Comparison of ENCODE assay signal across 16 cellular contexts in the genomic region with DNA sequence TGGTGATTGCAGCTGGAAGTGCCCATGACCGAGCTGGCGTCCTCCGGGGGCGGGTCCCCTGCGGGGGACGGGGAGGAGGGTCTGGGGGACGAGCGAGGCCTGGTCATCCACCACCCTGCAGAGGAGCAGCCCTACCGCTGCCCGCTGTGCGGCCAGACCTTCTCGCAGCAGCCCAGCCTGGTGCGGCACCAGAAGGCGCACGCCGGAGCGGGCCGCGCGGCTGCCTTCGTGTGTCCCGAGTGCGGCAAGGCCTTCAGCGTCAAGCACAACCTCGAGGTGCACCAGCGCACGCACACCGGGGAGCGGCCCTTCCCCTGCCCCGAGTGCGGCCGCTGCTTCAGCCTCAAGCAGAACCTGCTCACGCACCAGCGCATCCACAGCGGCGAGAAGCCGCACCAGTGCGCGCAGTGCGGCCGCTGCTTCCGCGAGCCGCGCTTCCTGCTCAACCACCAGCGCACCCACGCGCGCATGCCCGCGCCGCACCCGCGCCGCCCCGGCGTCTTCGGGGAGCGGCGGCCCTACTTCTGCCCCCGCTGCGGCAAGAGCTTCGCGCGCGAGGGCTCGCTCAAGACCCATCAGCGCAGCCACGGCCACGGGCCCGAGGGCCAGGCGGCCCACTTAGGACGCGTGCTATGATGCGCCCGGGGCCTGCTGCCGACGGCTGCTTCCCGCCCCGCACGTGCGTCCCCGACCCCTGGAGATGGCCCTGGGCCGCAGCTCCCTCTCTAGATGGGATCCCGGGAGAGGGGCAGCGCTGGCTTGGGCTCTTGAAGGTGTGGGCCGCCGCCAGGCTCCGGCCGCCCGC. TPM values are rescaled to one million over a fixed set of nuclear protein-coding genes. Genes with fewer than 3 reads are reported as not detected.
DNase-seq lines count a peak whose midpoint lies in the region; ATAC-seq, FAIRE-seq and TF ChIP-seq lines count a peak whose summit lies in the region.
"Had no signal": no experiment of that assay in that cellular context is flagged by ENCODE, and none has a peak within 500 bp of the region (broad histone marks: within the 10 kb centered on the region; RNA-seq: fewer than 3 reads in every experiment).

No MANE protein-coding gene starts in this region.

- H3K36me3 Mint-ChIP-seq in natural killer cell treated with Interleukin-12 subunit alpha and Interleukin-12 subunit beta and Interleukin-15 and Interleukin-18, amount 100 ng/mL, for 72 hours: peaks cover 5% of the 10 kb centered on the region
- H3K36me3 Mint-ChIP-seq in natural killer cell: no peaks in the 10 kb centered on the region
- H3K36me3 Mint-ChIP-seq in mesothelial cell of epicardium: peaks cover 7% of the 10 kb centered on the region

- TF ChIP-seq POLR2A in GM12892 (IDR thresholded peaks at IDR 0.05; ENCODE audit: low read depth, low read length): no peak

- no peak for FAIRE-seq in GM12892 (lab: Jason Lieb, UNC)
- FAIRE-seq: islet of Langerhans had no signal

- H3K4me3 ChIP-seq in colonic mucosa: no peak overlapping the region
- H3K4me3 ChIP-seq in osteoblast (ENCODE audit: insufficient read depth, low read length): no peak overlapping the region
- H3K4me3 ChIP-seq: mucosa of descending colon, ovary, smooth muscle cell had no signal

- H2AFZ ChIP-seq in osteoblast (ENCODE audit: low read length): no peak overlapping the region
- H2AFZ ChIP-seq: GM23338 had no signal

- H3K36me3 ChIP-seq in colonic mucosa: no peaks in the 10 kb centered on the region
- no peaks in the 10 kb centered on the region for H3K36me3 ChIP-seq in osteoblast (ENCODE audit: insufficient read depth, low read length)
- H3K36me3 ChIP-seq: ovary had no signal

- no peaks in the 10 kb centered on the region for H3K27me3 Mint-ChIP-seq in natural killer cell treated with Interleukin-12 subunit alpha and Interleukin-12 subunit beta and Interleukin-15 and Interleukin-18, amount 100 ng/mL, for 72 hours
- H3K27me3 Mint-ChIP-seq in natural killer cell (ENCODE audit: low read depth in 2 of 2): no peaks in the 10 kb centered on the region
- H3K27me3 Mint-ChIP-seq in mesothelial cell of epicardium (ENCODE audit: low read depth): no peaks in the 10 kb centered on the region

- H3K27me3 ChIP-seq in colonic mucosa (no peaks in the 10 kb centered on the region), osteoblast (ENCODE audit: insufficient read depth, low read length) (no peaks in the 10 kb centered on the region)
- H3K27me3 ChIP-seq: ovary had no signal

- TF ChIP-seq CTCF in natural killer cell (IDR thresholded peaks at IDR 0.05) (no peak), colonic mucosa (IDR thresholded peaks at IDR 0.05) (no peak), osteoblast (IDR thresholded peaks at IDR 0.05; ENCODE audit: extremely low read depth, low read depth, low read length) (no peak), mesothelial cell of epicardium (IDR thresholded peaks at IDR 0.05; ENCODE audit: unreplicated experiment) (no peak)

- H3K9ac ChIP-seq in colonic mucosa (ENCODE audit: low read depth in 2 of 2, low read length in 2 of 2): peak overlapping the region in 1 of 2 donors; percentile 95

- H3K27ac Mint-ChIP-seq in natural killer cell treated with Interleukin-12 subunit alpha and Interleukin-12 subunit beta and Interleukin-15 and Interleukin-18, amount 100 ng/mL, for 72 hours: peak overlapping the region in 1 of 2 donors; percentile 86
- H3K27ac Mint-ChIP-seq in natural killer cell: peak overlapping the region in 1 of 2 donors; percentile 91
- no peak overlapping the region for H3K27ac Mint-ChIP-seq in mesothelial cell of epicardium

- H3K27ac ChIP-seq in colonic mucosa: peak overlapping the region; percentile 97
- H3K27ac ChIP-seq in osteoblast (ENCODE audit: low read depth, low read length): no peak overlapping the region

- peak; percentile 59 for DNase-seq in natural killer cell treated with Interleukin-12 subunit alpha and Interleukin-12 subunit beta and Interleukin-15 and Interleukin-18, amount 100 ng/mL, for 72 hours (ENCODE audit: low spot score)
- DNase-seq in natural killer cell (no peak), colonic mucosa (no peak), osteoblast (ENCODE audit: insufficient read length, low spot score, missing footprints) (peak; percentile 53), GM12892 (ENCODE audit: insufficient read length) (no peak), kidney glomerular epithelial cell (lab: John Stamatoyannopoulos, UW) (no peak), mesothelial cell of epicardium (ENCODE audit: low spot score in 2 of 2, unreplicated experiment in 2 of 2) (no peak)
- DNase-seq: activated CD4-positive, alpha-beta T cell treated with anti-CD3 and anti-CD28 coated beads for 1 hour; dermis blood vessel endothelial cell; ovary had no signal

- intact Hi-C loops in natural killer cell (cut with micrococcal nuclease) (no loop called here), colonic mucosa (cut with DNase I) (no loop called here)

- no peaks in the 10 kb centered on the region for H3K9me3 Mint-ChIP-seq in natural killer cell treated with Interleukin-12 subunit alpha and Interleukin-12 subunit beta and Interleukin-15 and Interleukin-18, amount 100 ng/mL, for 72 hours
- H3K9me3 Mint-ChIP-seq in natural killer cell: no peaks in the 10 kb centered on the region
- H3K9me3 Mint-ChIP-seq in mesothelial cell of epicardium: no peaks in the 10 kb centered on the region
- H3K9me3 Mint-ChIP-seq: GM23338 had no signal

- H4K20me1 ChIP-seq in osteoblast (ENCODE audit: insufficient read depth, low read length): no peaks in the 10 kb centered on the region

- peaks cover 27 to 29% of the 10 kb centered on the region in 2 donors for H3K4me1 Mint-ChIP-seq in natural killer cell treated with Interleukin-12 subunit alpha and Interleukin-12 subunit beta and Interleukin-15 and Interleukin-18, amount 100 ng/mL, for 72 hours (ENCODE audit: low read depth in 2 of 2)
- H3K4me1 Mint-ChIP-seq in natural killer cell: peaks cover 34 to 37% of the 10 kb centered on the region in 2 donors
- H3K4me1 Mint-ChIP-seq in mesothelial cell of epicardium: peaks cover 33% of the 10 kb centered on the region

- ATAC-seq in natural killer cell treated with Interleukin-12 subunit alpha and Interleukin-12 subunit beta and Interleukin-15 and Interleukin-18, amount 100 ng/mL, for 72 hours: no peak
- ATAC-seq in natural killer cell (no peak), HG03159 (IDR thresholded peaks at IDR 0.05; ENCODE audit: unreplicated experiment) (no peak)
- ATAC-seq: GM23338 had no signal

- no peak overlapping the region for H3K4me2 ChIP-seq in osteoblast (ENCODE audit: insufficient read depth, low read length)
- H3K4me2 ChIP-seq: smooth muscle cell had no signal

- H3K4me3 Mint-ChIP-seq in natural killer cell treated with Interleukin-12 subunit alpha and Interleukin-12 subunit beta and Interleukin-15 and Interleukin-18, amount 100 ng/mL, for 72 hours: no peak overlapping the region
- H3K4me3 Mint-ChIP-seq in natural killer cell (no peak overlapping the region), mesothelial cell of epicardium (no peak overlapping the region)

- H3K4me1 ChIP-seq in colonic mucosa (peaks cover 17% of the 10 kb centered on the region), osteoblast (ENCODE audit: insufficient read depth, low read length) (peaks cover 17% of the 10 kb centered on the region)

- H3K9me3 ChIP-seq in colonic mucosa: no peaks in the 10 kb centered on the region
- H3K9me3 ChIP-seq in osteoblast (ENCODE audit: low read depth, low read length): no peaks in the 10 kb centered on the region
- H3K9me3 ChIP-seq: mucosa of descending colon, ovary had no signal

- no peaks in the 10 kb centered on the region for H3K79me2 ChIP-seq in osteoblast (ENCODE audit: insufficient read depth, low read length)

RNA-seq across cellular contexts. Expression of gene ZNF775, which starts 28.7 kb away (rescaled TPM):
- total RNA-seq in natural killer cell treated with Interleukin-12 subunit alpha and Interleukin-12 subunit beta and Interleukin-15 and Interleukin-18, amount 100 ng/mL, for 72 hours: 1 to 10 TPM; 4.0 to 5.1 TPM
- total RNA-seq in natural killer cell (1 to 10 TPM; 1.3 to 2.7 (median 1.6) TPM), colonic mucosa (10 to 100 TPM; 11.0 to 11.3 TPM), osteoblast (5.0 and 6.2 TPM in 2 replicates), mesothelial cell of epicardium (13.3 to 14.9 TPM (median 14.8 TPM) in 3 replicates)
- 4.2 TPM for polyA plus RNA-seq in GM12892 (2012; ENCODE audit: missing spikeins)

RNA-seq across cellular contexts. Expression of gene REPIN1, which starts 39.2 kb away (rescaled TPM):
- 10 to 100 TPM; 53.9 to 84.2 TPM for total RNA-seq in natural killer cell treated with Interleukin-12 subunit alpha and Interleukin-12 subunit beta and Interleukin-15 and Interleukin-18, amount 100 ng/mL, for 72 hours
- total RNA-seq in natural killer cell (10 to 100 TPM; 58.9 to 79.4 (median 76.5) TPM), colonic mucosa (100 to 1,000 TPM; 189 to 304 TPM), osteoblast (53.6 and 57.5 TPM in 2 replicates), mesothelial cell of epicardium (147 to 149 TPM (median 148 TPM) in 3 replicates)
- polyA plus RNA-seq in GM12892 (2012; ENCODE audit: missing spikeins): 46.6 TPM

RNA-seq across cellular contexts. Expression of gene GIMAP8, which starts 42.6 kb away (rescaled TPM):
- 10 to 100 TPM; 10.2 to 13.7 TPM for total RNA-seq in natural killer cell treated with Interleukin-12 subunit alpha and Interleukin-12 subunit beta and Interleukin-15 and Interleukin-18, amount 100 ng/mL, for 72 hours
- 10 to 100 TPM in 1 of 3 donors, 1 to 10 TPM in 2; 6.7 to 17.7 (median 8.4) TPM for total RNA-seq in natural killer cell
- total RNA-seq in colonic mucosa: 1 to 10 TPM; 3.4 to 4.5 TPM
- not detected in 2 replicates for total RNA-seq in osteoblast
- polyA plus RNA-seq in GM12892 (2012; ENCODE audit: missing spikeins): 5.4 TPM
- total RNA-seq in mesothelial cell of epicardium: not detected in 3 replicates
- total RNA-seq: GM23338, LHCN-M2, smooth muscle cell had no signal
- polyA plus RNA-seq: smooth muscle cell had no signal

Comparison
In these comparisons a context has a peak if more than half of its experiments do, and no peak if none do; other contexts are left out.
1. DNase-seq: peak in natural killer cell treated with Interleukin-12 subunit alpha and Interleukin-12 subunit beta and Interleukin-15 and Interleukin-18, amount 100 ng/mL, for 72 hours (single experiment) and osteoblast (single experiment); none in natural killer cell (single experiment), colonic mucosa (single experiment), GM12892 (single experiment), kidney glomerular epithelial cell (single experiment) and mesothelial cell of epicardium (0 of 2).